In the genomic region with DNA sequence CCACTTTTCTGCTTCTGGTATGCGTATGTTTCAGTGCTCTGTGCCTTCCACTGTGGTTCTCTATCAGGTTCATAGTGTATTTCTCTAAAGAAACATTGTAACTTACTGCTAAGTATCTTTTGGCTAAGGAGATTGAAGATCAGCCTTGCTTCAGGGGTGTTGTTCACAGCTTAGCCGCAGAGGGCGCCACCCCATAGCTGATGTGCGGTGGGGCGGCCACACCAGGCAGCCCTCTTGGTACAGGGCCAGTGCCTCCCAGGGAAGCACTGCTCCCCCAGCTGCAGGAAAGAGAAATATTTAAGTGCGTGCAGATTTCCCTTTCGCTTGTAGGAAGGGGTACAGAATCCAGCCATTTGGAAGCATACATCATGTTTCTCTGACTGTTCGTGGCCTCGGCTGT, we compare ENCODE assay signal across 8 cellular contexts.
DNase-seq lines count a peak whose midpoint lies in the region; ATAC-seq and TF ChIP-seq lines count a peak whose summit lies in the region.
"Not testable (repeated sequence)": the region's sequence is repeated elsewhere in the genome, so short reads cannot be mapped to it uniquely, and the experiment has no call there.

No MANE protein-coding gene starts in this region.

- H3K9me3 Mint-ChIP-seq in CD4-positive, alpha-beta T cell; activated naive CD8-positive, alpha-beta T cell treated with anti-CD3 and anti-CD28 coated beads, Interleukin-2, amount 50 U/mL, for 24 hours: not testable (repeated sequence)

- not testable (repeated sequence) for H3K4me1 ChIP-seq in HAP-1; SK-N-SH (ENCODE audit: control insufficient read depth in 1 of 2, insufficient read depth in 2 of 2, low read depth in 1 of 2, low read length in 1 of 2); fibroblast of lung (ENCODE audit: control insufficient read depth, extremely low read depth, insufficient read depth, low read length)

- not testable (repeated sequence) for H3K79me2 ChIP-seq in SK-N-SH (ENCODE audit: insufficient read depth); fibroblast of lung (ENCODE audit: control insufficient read depth, insufficient read depth, low read length)

- not testable (repeated sequence) for H3K27me3 Mint-ChIP-seq in CD4-positive, alpha-beta T cell; activated naive CD8-positive, alpha-beta T cell treated with anti-CD3 and anti-CD28 coated beads, Interleukin-2, amount 50 U/mL, for 24 hours

- not testable (repeated sequence) for ATAC-seq in CD4-positive, alpha-beta T cell (ENCODE audit: poor library complexity)
- peak; percentile 49 for ATAC-seq in activated naive CD8-positive, alpha-beta T cell treated with anti-CD3 and anti-CD28 coated beads, Interleukin-2, amount 50 U/mL, for 24 hours
- peak; percentile 96 for ATAC-seq in left lobe of liver

- TF ChIP-seq EP300 in SK-N-SH (IDR thresholded peaks at IDR 0.05; ENCODE audit: borderline replicate concordance in 1 of 2, low read depth in 1 of 2, low read length in 1 of 2): not testable (repeated sequence)

- H4K20me1 ChIP-seq in SK-N-SH (ENCODE audit: insufficient read depth); fibroblast of lung (ENCODE audit: control insufficient read depth, extremely low read depth, insufficient read depth, low read length): not testable (repeated sequence)

- not testable (repeated sequence) for H3F3A ChIP-seq in SK-N-SH (replicated peaks; ENCODE audit: insufficient read depth)

- H3K36me3 Mint-ChIP-seq in CD4-positive, alpha-beta T cell (ENCODE audit: low read depth); activated naive CD8-positive, alpha-beta T cell treated with anti-CD3 and anti-CD28 coated beads, Interleukin-2, amount 50 U/mL, for 24 hours (ENCODE audit: low read depth): not testable (repeated sequence)

- peak; percentile 44 for TF ChIP-seq RAD21 in SK-N-SH (IDR thresholded peaks at IDR 0.05; ENCODE audit: low read length)

- not testable (repeated sequence) for H3K36me3 ChIP-seq in HAP-1 (replicated peaks); SK-N-SH (replicated peaks in 1 of 2; ENCODE audit: control insufficient read depth in 1 of 2, insufficient read depth in 2 of 2, low read length in 1 of 2); fibroblast of lung (ENCODE audit: control insufficient read depth, insufficient read depth, low read length)

- 15% methylated on average over 6 of the region's 9 CpGs for WGBS in SK-N-SH (ENCODE audit: low lambda C conversion rate)

- H3K4me3 ChIP-seq in HAP-1; SK-N-SH (ENCODE audit: low read depth in 2 of 2, low read length in 1 of 2); fibroblast of lung (replicated peaks in 1 of 4; ENCODE audit: control extremely low read depth in 1 of 4, insufficient read depth in 1 of 4, low read depth in 3 of 4, low read length in 4 of 4): not testable (repeated sequence)

- H3K4me2 ChIP-seq in SK-N-SH; fibroblast of lung (ENCODE audit: extremely low read depth, insufficient read depth, low read length): not testable (repeated sequence)

- H2AFZ ChIP-seq in SK-N-SH (ENCODE audit: low read depth); fibroblast of lung (ENCODE audit: low read length): not testable (repeated sequence)

- not testable (repeated sequence) for H3K9me2 ChIP-seq in SK-N-SH

- not testable (repeated sequence) for H3K27me3 ChIP-seq in CD4-positive, alpha-beta T cell (ENCODE audit: control insufficient read depth, insufficient read depth, low read length); HAP-1 (ENCODE audit: low read depth); SK-N-SH (ENCODE audit: insufficient read depth); fibroblast of lung (ENCODE audit: control insufficient read depth, insufficient read depth, low read length)

- CTCF ChIA-PET in CD4-positive, alpha-beta T cell (lab: Charles Lee); SK-N-SH (lab: Yijun Ruan, JAX): not testable (repeated sequence)

- H3K9me3 ChIP-seq in CD4-positive, alpha-beta T cell (ENCODE audit: control insufficient read depth, low read length); HAP-1; SK-N-SH; fibroblast of lung (ENCODE audit: control insufficient read depth, insufficient read depth, low read depth, low read length): not testable (repeated sequence)

- not testable (repeated sequence) for H3K27ac Mint-ChIP-seq in CD4-positive, alpha-beta T cell; activated naive CD8-positive, alpha-beta T cell treated with anti-CD3 and anti-CD28 coated beads, Interleukin-2, amount 50 U/mL, for 24 hours

- POLR2A ChIA-PET in CD4-positive, alpha-beta T cell (lab: Charles Lee); SK-N-SH (lab: Yijun Ruan, JAX): not testable (repeated sequence)

- intact Hi-C loops in CD4-positive, alpha-beta T cell (cut with DNase I, micrococcal nuclease): not testable (repeated sequence)

- in situ Hi-C loops in HAP-1 (cut with MboI; ENCODE audit: low sequenced_read_pairs): not testable (repeated sequence)

- not testable (repeated sequence) for H3K27ac ChIP-seq in CD4-positive, alpha-beta T cell (ENCODE audit: low read depth, low read length); SK-N-SH (ENCODE audit: low read depth in 2 of 2, low read length in 1 of 2); fibroblast of lung (ENCODE audit: insufficient read depth, low read length)

- not testable (repeated sequence) for H3K4me1 Mint-ChIP-seq in CD4-positive, alpha-beta T cell (ENCODE audit: low read depth)
- peaks cover 14% of the 10 kb centered on the region for H3K4me1 Mint-ChIP-seq in activated naive CD8-positive, alpha-beta T cell treated with anti-CD3 and anti-CD28 coated beads, Interleukin-2, amount 50 U/mL, for 24 hours

- not testable (repeated sequence) for H3K9ac ChIP-seq in SK-N-SH; fibroblast of lung (ENCODE audit: insufficient read depth, low read length)

- TF ChIP-seq CTCF in CD4-positive, alpha-beta T cell (IDR thresholded peaks at IDR 0.05): peak; percentile 12
- TF ChIP-seq CTCF in SK-N-SH (IDR thresholded peaks at IDR 0.05) (peak; percentile 53), fibroblast of lung (conservative IDR thresholded peaks at IDR 0.05 in 1 of 2, IDR thresholded peaks at IDR 0.05 in 1 of 2; ENCODE audit: low read depth in 1 of 2, low read length in 2 of 2) (peak; percentile 19 to 40)

- not testable (repeated sequence) for DNase-seq in CD4-positive, alpha-beta T cell; fibroblast of lung (ENCODE audit: low read depth in 2 of 2); left lobe of liver (ENCODE audit: low spot score)
- DNase-seq in HAP-1 (ENCODE audit: low spot score in 2 of 2): peak; percentile 5 to 69
- peak; percentile 7 for DNase-seq in NCI-H2029 (lab: John Stamatoyannopoulos, UW)
- peak; percentile 36 for DNase-seq in SK-N-SH
- DNase-seq in activated naive CD8-positive, alpha-beta T cell treated with anti-CD3 and anti-CD28 coated beads, Interleukin-2, amount 50 U/mL, for 24 hours: peak; percentile 32
- DNase-seq in stimulated activated CD4-positive, alpha-beta T cell treated with anti-CD3 and anti-CD28 coated beads, Interleukin-15, amount 100 ng/mL, for 24 hours: peak; percentile 37

- H3K4me3 Mint-ChIP-seq in CD4-positive, alpha-beta T cell; activated naive CD8-positive, alpha-beta T cell treated with anti-CD3 and anti-CD28 coated beads, Interleukin-2, amount 50 U/mL, for 24 hours: not testable (repeated sequence)
